In the genomic region with DNA sequence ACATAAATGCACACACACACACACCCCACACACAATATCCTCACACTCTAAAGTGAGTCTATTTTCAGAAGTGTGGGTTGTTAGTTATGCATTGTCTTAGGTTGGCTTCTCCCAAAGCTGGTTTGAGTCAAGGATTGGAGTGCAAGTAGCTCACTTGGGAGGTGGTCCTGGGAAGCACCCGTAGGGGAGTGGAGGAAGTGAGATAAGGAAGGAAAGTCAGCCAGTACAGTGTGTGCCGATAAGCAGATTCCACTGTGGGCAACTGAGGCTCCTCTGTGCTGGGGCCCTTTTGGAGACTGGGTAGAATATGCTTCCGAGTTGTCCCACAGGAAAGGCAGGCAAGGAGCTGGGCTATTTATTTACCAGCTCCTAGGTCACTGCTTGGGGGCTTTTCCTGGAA, we compare ENCODE assay signal across 24 cellular contexts.
"Had no signal": no experiment of that assay in that cellular context is flagged by ENCODE, and none has a peak within 500 bp of the region (broad histone marks: within the 10 kb centered on the region; RNA-seq: fewer than 3 reads in every experiment).

No MANE protein-coding gene starts in this region.

- H3K27me3 ChIP-seq: body of pancreas, cardiac muscle cell, neutrophil, pancreas, right lobe of liver, tibial artery had no signal

- H3K36me3 Mint-ChIP-seq: activated CD8-positive, alpha-beta memory T cell treated with anti-CD3 and anti-CD28 coated beads, Interleukin-2, amount 10 ng/mL, durations not matched to agents 7 days and 5 days; activated naive CD4-positive, alpha-beta T cell treated with anti-CD3 and anti-CD28 coated beads, Interleukin-2, amount 50 U/mL, for 24 hours; naive thymus-derived CD8-positive, alpha-beta T cell had no signal

- H3K9me3 Mint-ChIP-seq: activated naive CD4-positive, alpha-beta T cell treated with anti-CD3 and anti-CD28 coated beads, Interleukin-2, amount 50 U/mL, for 24 hours had no signal

- H3K4me1 Mint-ChIP-seq: activated CD4-positive, alpha-beta T cell treated with anti-CD3 and anti-CD28 coated beads, Interleukin-2, amount 10 ng/mL, durations not matched to agents 7 days and 5 days; activated CD8-positive, alpha-beta memory T cell treated with anti-CD3 and anti-CD28 coated beads, Interleukin-2, amount 10 ng/mL, durations not matched to agents 7 days and 5 days; activated naive CD4-positive, alpha-beta T cell treated with anti-CD3 and anti-CD28 coated beads, Interleukin-2, amount 50 U/mL, for 24 hours; naive thymus-derived CD8-positive, alpha-beta T cell; stimulated activated naive CD8-positive, alpha-beta T cell treated with anti-CD3 and anti-CD28 coated beads, Interleukin-15, amount 100 ng/mL, for 72 hours had no signal

- H3K36me3 ChIP-seq: cardiac muscle cell, neutrophil, pancreas, right lobe of liver, tibial artery had no signal

- H3K4me3 ChIP-seq: body of pancreas, cardiac muscle cell, lung, pancreas, right lobe of liver, skin epidermis, tibial artery had no signal

- ATAC-seq: activated CD8-positive, alpha-beta memory T cell treated with anti-CD3 and anti-CD28 coated beads, Interleukin-2, amount 10 ng/mL, durations not matched to agents 7 days and 5 days; activated CD8-positive, alpha-beta T cell treated with anti-CD3 and anti-CD28 coated beads for 36 hours; body of pancreas; esophagus mucosa; left colon; naive thymus-derived CD8-positive, alpha-beta T cell; pancreas; right lobe of liver; stimulated activated naive CD8-positive, alpha-beta T cell treated with anti-CD3 and anti-CD28 coated beads, Interleukin-15, amount 100 ng/mL, for 72 hours had no signal

- H3K27ac ChIP-seq: body of pancreas, cardiac muscle cell, neutrophil, pancreas, right lobe of liver, skin epidermis, tibial artery, VCaP had no signal

- H3K4me3 Mint-ChIP-seq: activated CD4-positive, alpha-beta T cell treated with anti-CD3 and anti-CD28 coated beads, Interleukin-2, amount 10 ng/mL, durations not matched to agents 7 days and 5 days; activated CD8-positive, alpha-beta memory T cell treated with anti-CD3 and anti-CD28 coated beads, Interleukin-2, amount 10 ng/mL, durations not matched to agents 7 days and 5 days; activated CD8-positive, alpha-beta T cell treated with anti-CD3 and anti-CD28 coated beads for 36 hours; activated naive CD4-positive, alpha-beta T cell treated with anti-CD3 and anti-CD28 coated beads, Interleukin-2, amount 50 U/mL, for 24 hours; naive thymus-derived CD8-positive, alpha-beta T cell; stimulated activated naive CD8-positive, alpha-beta T cell treated with anti-CD3 and anti-CD28 coated beads, Interleukin-15, amount 100 ng/mL, for 72 hours had no signal

- H3K27me3 Mint-ChIP-seq: activated CD8-positive, alpha-beta memory T cell treated with anti-CD3 and anti-CD28 coated beads, Interleukin-2, amount 10 ng/mL, durations not matched to agents 7 days and 5 days; activated CD8-positive, alpha-beta T cell treated with anti-CD3 and anti-CD28 coated beads for 36 hours; activated naive CD4-positive, alpha-beta T cell treated with anti-CD3 and anti-CD28 coated beads, Interleukin-2, amount 50 U/mL, for 24 hours had no signal

- H3K27ac Mint-ChIP-seq: activated CD4-positive, alpha-beta T cell treated with anti-CD3 and anti-CD28 coated beads, Interleukin-2, amount 10 ng/mL, durations not matched to agents 7 days and 5 days; activated CD8-positive, alpha-beta memory T cell treated with anti-CD3 and anti-CD28 coated beads, Interleukin-2, amount 10 ng/mL, durations not matched to agents 7 days and 5 days; activated CD8-positive, alpha-beta T cell treated with anti-CD3 and anti-CD28 coated beads for 36 hours; activated naive CD4-positive, alpha-beta T cell treated with anti-CD3 and anti-CD28 coated beads, Interleukin-2, amount 50 U/mL, for 24 hours; naive thymus-derived CD8-positive, alpha-beta T cell; stimulated activated naive CD8-positive, alpha-beta T cell treated with anti-CD3 and anti-CD28 coated beads, Interleukin-15, amount 100 ng/mL, for 72 hours had no signal

- H3K4me1 ChIP-seq: body of pancreas, pancreas, right lobe of liver, tibial artery had no signal

- DNase-seq: activated CD4-positive, alpha-beta T cell treated with anti-CD3 and anti-CD28 coated beads, Interleukin-2, amount 10 ng/mL, durations not matched to agents 7 days and 5 days; activated CD4-positive, CD25-positive, alpha-beta regulatory T cell treated with anti-CD3 and anti-CD28 coated beads, Interleukin-2, amount 50 U/mL, for 72 hours; activated CD8-positive, alpha-beta memory T cell treated with anti-CD3 and anti-CD28 coated beads, Interleukin-2, amount 10 ng/mL, durations not matched to agents 7 days and 5 days; activated CD8-positive, alpha-beta T cell treated with anti-CD3 and anti-CD28 coated beads for 36 hours; activated gamma-delta T cell treated with Interleukin-2 at 50 U/mL for 16 hours; anterior cingulate cortex; body of pancreas; foreskin melanocyte; glutamatergic neuron; left colon; naive thymus-derived CD8-positive, alpha-beta T cell; pancreas; right lobe of liver; stimulated activated CD4-positive, alpha-beta T cell treated with anti-CD3 and anti-CD28 coated beads, Interleukin-1b, Interleukin-23, amount 100 ng/mL, for 48 hours; stimulated activated naive CD8-positive, alpha-beta T cell treated with anti-CD3 and anti-CD28 coated beads, Interleukin-15, amount 100 ng/mL, for 72 hours; T-helper 9 cell; tibial artery had no signal

- H3K9me3 ChIP-seq: neutrophil, pancreas, right lobe of liver had no signal
